In the genomic region with DNA sequence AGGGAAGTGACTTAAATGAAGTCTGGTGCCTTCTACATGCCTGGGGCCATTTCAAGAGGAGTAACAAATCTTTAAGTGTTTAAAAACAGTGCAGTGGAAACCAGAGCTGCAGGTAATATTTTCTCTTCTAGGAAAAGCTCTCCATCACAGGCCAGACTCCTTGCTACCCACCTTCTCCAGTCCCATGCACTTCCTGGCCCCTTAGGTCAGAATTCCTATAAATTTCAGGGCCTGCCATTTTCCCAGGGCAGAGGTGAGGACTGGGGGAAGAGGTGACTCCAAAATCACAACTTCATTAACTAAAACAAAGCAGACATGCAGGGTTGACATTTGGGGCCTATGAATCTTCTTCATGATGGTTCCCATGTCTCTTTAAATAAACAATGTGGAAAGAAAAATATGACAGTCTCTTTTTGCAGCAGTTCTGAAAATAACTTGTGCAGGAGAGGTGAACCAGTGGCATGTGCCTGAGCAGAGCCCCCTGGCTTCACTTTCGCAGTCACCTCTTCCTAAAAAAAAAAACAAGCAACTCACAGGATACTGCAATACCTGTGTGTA, we compare ENCODE assay signal across 26 cellular contexts.
"Had no signal": no experiment of that assay in that cellular context is flagged by ENCODE, and none has a peak within 500 bp of the region (broad histone marks: within the 10 kb centered on the region; RNA-seq: fewer than 3 reads in every experiment).

No MANE protein-coding gene starts in this region.

- H3K4me2 ChIP-seq: hepatocyte had no signal

- H3K27me3 ChIP-seq: hepatocyte, stomach, transverse colon had no signal

- H3K27ac ChIP-seq: hepatocyte, left ventricle myocardium inferior, WERI-Rb-1 had no signal

- DNase-seq: activated CD4-positive, alpha-beta T cell treated with anti-CD3 and anti-CD28 coated beads, Interleukin-2, amount 50 U/mL, for 1 hour; activated CD4-positive, CD25-positive, alpha-beta regulatory T cell treated with anti-CD3 and anti-CD28 coated beads, Interleukin-2, amount 50 U/mL, for 72 hours; activated CD8-positive, alpha-beta T cell treated with anti-CD3 and anti-CD28 coated beads, Interleukin-2, amount 10 ng/mL, durations not matched to agents 7 days and 5 days; activated gamma-delta T cell treated with Interleukin-2 at 50 U/mL for 16 hours; activated T-cell treated with anti-CD3 and anti-CD28 coated beads, Interleukin-2, amount 50 U/mL, for 1 hour; aorta; glutamatergic neuron; immature natural killer cell; kidney glomerular epithelial cell; left ventricle myocardium inferior; nucleus accumbens; posterior cingulate gyrus; small intestine; stimulated activated CD4-positive, alpha-beta T cell treated with anti-CD3 and anti-CD28 coated beads, Interleukin-15, amount 100 ng/mL, for 24 hours; stomach; T-cell; transverse colon; WERI-Rb-1 had no signal

- H3K4me1 Mint-ChIP-seq: activated naive CD4-positive, alpha-beta T cell treated with anti-CD3 and anti-CD28 coated beads, Interleukin-2, amount 50 U/mL, for 24 hours; immature natural killer cell; stimulated activated memory B cell treated with anti-CD40 and anti-IgM and Interleukin-4, amounts not matched to agents 10 μg/mL and 1 μg/mL and 100 μg/mL, for 72 hours; T-cell had no signal

- H3K4me3 ChIP-seq: hepatocyte, left ventricle myocardium inferior, stomach, transverse colon had no signal

- H3K36me3 ChIP-seq: left ventricle myocardium inferior, stomach, transverse colon, WERI-Rb-1 had no signal

- H3K36me3 Mint-ChIP-seq: activated naive CD4-positive, alpha-beta T cell treated with anti-CD3 and anti-CD28 coated beads, Interleukin-2, amount 50 U/mL, for 24 hours; brain; immature natural killer cell; natural killer cell treated with Interleukin-12 subunit alpha and Interleukin-12 subunit beta and Interleukin-15 and Interleukin-18, amount 100 ng/mL, for 72 hours; stimulated activated memory B cell treated with anti-CD40 and anti-IgM and Interleukin-4, amounts not matched to agents 10 μg/mL and 1 μg/mL and 100 μg/mL, for 72 hours; T-cell had no signal

- FAIRE-seq: endometrium, small intestine had no signal

- H3K9me3 Mint-ChIP-seq: activated naive CD4-positive, alpha-beta T cell treated with anti-CD3 and anti-CD28 coated beads, Interleukin-2, amount 50 U/mL, for 24 hours; immature natural killer cell; natural killer cell treated with Interleukin-12 subunit alpha and Interleukin-12 subunit beta and Interleukin-15 and Interleukin-18, amount 100 ng/mL, for 72 hours; stimulated activated memory B cell treated with anti-CD40 and anti-IgM and Interleukin-4, amounts not matched to agents 10 μg/mL and 1 μg/mL and 100 μg/mL, for 72 hours; T-cell; T-helper 2 cell treated with Interferon-gamma antibody and Interleukin-4, amounts not matched to agents 5 μg/mL and 100 μg/mL, for 36 hours had no signal

- H3K27me3 Mint-ChIP-seq: T-cell had no signal

- H3K4me3 Mint-ChIP-seq: activated CD8-positive, alpha-beta T cell treated with anti-CD3 and anti-CD28 coated beads, Interleukin-2, amount 10 ng/mL, durations not matched to agents 7 days and 5 days; activated naive CD4-positive, alpha-beta T cell treated with anti-CD3 and anti-CD28 coated beads, Interleukin-2, amount 50 U/mL, for 24 hours; brain; immature natural killer cell; natural killer cell treated with Interleukin-12 subunit alpha and Interleukin-12 subunit beta and Interleukin-15 and Interleukin-18, amount 100 ng/mL, for 72 hours; stimulated activated memory B cell treated with anti-CD40 and anti-IgM and Interleukin-4, amounts not matched to agents 10 μg/mL and 1 μg/mL and 100 μg/mL, for 72 hours; T-cell; T-helper 2 cell treated with Interferon-gamma antibody and Interleukin-4, amounts not matched to agents 5 μg/mL and 100 μg/mL, for 36 hours had no signal

- H3K79me2 ChIP-seq: hepatocyte had no signal

- H2AFZ ChIP-seq: hepatocyte had no signal

- H3K9me3 ChIP-seq: left ventricle myocardium inferior, stomach, transverse colon had no signal

- ATAC-seq: activated CD8-positive, alpha-beta T cell treated with anti-CD3 and anti-CD28 coated beads, Interleukin-2, amount 10 ng/mL, durations not matched to agents 7 days and 5 days; natural killer cell treated with Interleukin-12 subunit alpha and Interleukin-12 subunit beta and Interleukin-15 and Interleukin-18, amount 100 ng/mL, for 72 hours; sciatic nerve; stimulated activated memory B cell treated with anti-CD40 and anti-IgM and Interleukin-4, amounts not matched to agents 10 μg/mL and 1 μg/mL and 100 μg/mL, for 72 hours; T-cell had no signal

- H3K27ac Mint-ChIP-seq: activated CD8-positive, alpha-beta T cell treated with anti-CD3 and anti-CD28 coated beads, Interleukin-2, amount 10 ng/mL, durations not matched to agents 7 days and 5 days; activated naive CD4-positive, alpha-beta T cell treated with anti-CD3 and anti-CD28 coated beads, Interleukin-2, amount 50 U/mL, for 24 hours; immature natural killer cell; natural killer cell treated with Interleukin-12 subunit alpha and Interleukin-12 subunit beta and Interleukin-15 and Interleukin-18, amount 100 ng/mL, for 72 hours; stimulated activated memory B cell treated with anti-CD40 and anti-IgM and Interleukin-4, amounts not matched to agents 10 μg/mL and 1 μg/mL and 100 μg/mL, for 72 hours; T-cell; T-helper 2 cell treated with Interferon-gamma antibody and Interleukin-4, amounts not matched to agents 5 μg/mL and 100 μg/mL, for 36 hours had no signal
